ENCODE assay signal across 17 cellular contexts in the genomic region with DNA sequence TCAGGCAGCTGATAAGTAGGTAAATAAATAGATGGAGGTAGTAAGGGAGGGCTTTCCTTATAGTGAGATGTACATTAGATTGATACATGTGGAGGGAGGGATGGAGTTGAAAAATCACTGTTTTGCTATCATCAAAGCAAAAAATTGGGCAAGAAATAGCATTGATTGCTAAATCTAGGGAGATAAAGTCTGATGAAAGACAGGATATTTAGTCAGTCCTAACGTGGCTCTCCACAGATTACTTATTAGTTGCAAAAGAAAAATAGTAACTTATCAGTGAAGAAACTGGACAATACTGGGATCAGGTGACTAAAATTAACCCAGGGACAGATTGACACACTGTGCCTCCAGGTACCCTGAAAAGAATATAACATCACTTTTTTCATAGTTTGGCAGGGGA. TPM values are rescaled to one million over a fixed set of nuclear protein-coding genes. Genes with fewer than 3 reads are reported as not detected.
DNase-seq lines count a peak whose midpoint lies in the region; ATAC-seq, FAIRE-seq and TF ChIP-seq lines count a peak whose summit lies in the region.
"Had no signal": no experiment of that assay in that cellular context is flagged by ENCODE, and none has a peak within 500 bp of the region (broad histone marks: within the 10 kb centered on the region; RNA-seq: fewer than 3 reads in every experiment).

No MANE protein-coding gene starts in this region.

- peak in 1 of 2 experiments; percentile 60; a peak in 1 of 4 replicates for TF ChIP-seq EP300 in HepG2 (IDR thresholded peaks at IDR 0.05; ENCODE audit: low read depth in 2 of 2, low read length in 2 of 2)
- no peak for TF ChIP-seq EP300 in HepG2 (CRISPR knock-in tag; IDR thresholded peaks at IDR 0.05; ENCODE audit: borderline replicate concordance)

- TF ChIP-seq CTCF in HEK293 (tag by site-specific recombination; IDR thresholded peaks at IDR 0.05) (no peak), body of pancreas (IDR thresholded peaks at IDR 0.05) (no peak), HepG2 (CRISPR knock-in tag; IDR thresholded peaks at IDR 0.05) (no peak)

- no peak overlapping the region for H3K9ac ChIP-seq in HepG2 (ENCODE audit: insufficient read depth, low read depth, low read length)

- CTCF ChIA-PET in HEK293 (lab: Yijun Ruan, JAX) (interaction anchor here (0.5 kb wide), 1 partner anchor 141 kb away, joined by 5 read pairs; no protein-coding TSS in a partner anchor), HepG2 (lab: Yijun Ruan, JAX; ENCODE audit: low intra/inter-chr PET ratio, low total read pairs) (no interaction called here)

- H3K36me3 ChIP-seq in ACC112 (ENCODE audit: insufficient read depth, low read length) (no peaks in the 10 kb centered on the region), HEK293 (ENCODE audit: control insufficient read depth in 2 of 2, insufficient read depth in 1 of 2, low read length in 2 of 2) (no peaks in the 10 kb centered on the region; a peak in 1 of 3 replicates), body of pancreas (replicated peaks in 1 of 2; ENCODE audit: insufficient read depth in 1 of 2, low read depth in 2 of 2) (no peaks in the 10 kb centered on the region), HepG2 (replicated peaks in 1 of 2; ENCODE audit: control insufficient read depth in 1 of 2, insufficient read depth in 2 of 2, low read length in 2 of 2) (no peaks in the 10 kb centered on the region)
- H3K36me3 ChIP-seq: vagina had no signal

- in situ Hi-C loops in HepG2 (cut with HindIII; ENCODE audit: extremely low pct_ligation_motif_present, low pct_unique_long_range_greater_than_20kb): no loop called here

- DNase-seq in body of pancreas (no peak), HepG2 (ENCODE audit: low spot score) (peak; percentile 71), NCI-H1436 treated with DMSO at 0.1 percent for 48 hours (lab: John Stamatoyannopoulos, UW) (no peak), HK-2 (ENCODE audit: unreplicated experiment) (no peak)
- DNase-seq: COR-L47; GF-D8; GOT3; mesendoderm; NCI-H774; psoas muscle; stimulated activated CD4-positive, alpha-beta T cell treated with anti-CD3 and anti-CD28 coated beads, Interleukin-15, amount 100 ng/mL, for 24 hours had no signal

- H3K4me3 ChIP-seq in ACC112 (ENCODE audit: low read depth, low read length) (peak overlapping the region; percentile 2; the same call in 1 of the 2 replicates), HEK293 (ENCODE audit: low read depth, low read length) (no peak overlapping the region), body of pancreas (no peak overlapping the region), HepG2 (replicated peaks in 1 of 3; ENCODE audit: insufficient read depth in 1 of 3, low read depth in 2 of 3, low read length in 3 of 3) (no peak overlapping the region)
- H3K4me3 ChIP-seq: psoas muscle, vagina had no signal

- no peak for TF ChIP-seq RAD21 in HepG2 (CRISPR knock-in tag; IDR thresholded peaks at IDR 0.05)

- intact Hi-C loops in body of pancreas (cut with DNase I): no loop called here
- intact Hi-C loops in HepG2 (cut with micrococcal nuclease; ENCODE audit: unreplicated experiment): no loop called here

- no peaks in the 10 kb centered on the region for H4K20me1 ChIP-seq in HepG2 (ENCODE audit: insufficient read depth, low read length)

- peak; percentile 4 for FAIRE-seq in HepG2 (lab: Jason Lieb, UNC)
- FAIRE-seq: colon had no signal

- no peaks in the 10 kb centered on the region for H3K79me2 ChIP-seq in ACC112 (ENCODE audit: control insufficient read depth, insufficient read depth, low read length, unreplicated experiment)
- no peaks in the 10 kb centered on the region for H3K79me2 ChIP-seq in HepG2 (ENCODE audit: insufficient read depth, low read length)

- TF ChIP-seq POLR2A in body of pancreas (IDR thresholded peaks at IDR 0.05) (no peak), HepG2 (IDR thresholded peaks at IDR 0.05; ENCODE audit: insufficient read depth in 1 of 2, low read depth in 2 of 2, low read length in 2 of 2) (no peak)

- H3K27me3 ChIP-seq in ACC112 (ENCODE audit: insufficient read depth, low read length) (no peaks in the 10 kb centered on the region), body of pancreas (no peaks in the 10 kb centered on the region), HepG2 (ENCODE audit: control insufficient read depth in 1 of 2, insufficient read depth in 2 of 2, low read length in 2 of 2) (no peaks in the 10 kb centered on the region)
- H3K27me3 ChIP-seq: vagina had no signal

- H3K9me3 ChIP-seq in HEK293 (ENCODE audit: control insufficient read depth, insufficient read depth, low read depth, low read length) (no peaks in the 10 kb centered on the region), body of pancreas (no peaks in the 10 kb centered on the region), HepG2 (ENCODE audit: low read length) (no peaks in the 10 kb centered on the region)
- H3K9me3 ChIP-seq: psoas muscle, vagina had no signal

- H3K4me1 ChIP-seq in ACC112 (ENCODE audit: control insufficient read depth, insufficient read depth, low read length, unreplicated experiment) (peaks cover 23% of the 10 kb centered on the region), HEK293 (ENCODE audit: control insufficient read depth, insufficient read depth, low read length) (peaks cover 4% of the 10 kb centered on the region; the same call in 1 of the 2 replicates), body of pancreas (peaks cover 11% of the 10 kb centered on the region), HepG2 (ENCODE audit: insufficient read depth, low read length) (peaks cover 46% of the 10 kb centered on the region)
- H3K4me1 ChIP-seq: psoas muscle had no signal

- ATAC-seq in body of pancreas (peak; percentile 38), HepG2 (peak; percentile 38; the same call in 2 of the 3 replicates), HG02798 (IDR thresholded peaks at IDR 0.05; ENCODE audit: poor library complexity, unreplicated experiment) (no peak), GM18873 (IDR thresholded peaks at IDR 0.05; ENCODE audit: low FRiP score, unreplicated experiment) (no peak)

- BruUV-seq in HepG2 (replicated peaks; lab: Mats Ljungman, UMichigan): no TSS peak

- no peak overlapping the region for H2AFZ ChIP-seq in ACC112 (ENCODE audit: low read length, unreplicated experiment)
- no peak overlapping the region for H2AFZ ChIP-seq in HepG2 (ENCODE audit: low read length)

- POLR2A ChIA-PET in HEK293 (lab: Yijun Ruan, JAX): interaction anchor here (0.7 kb wide), 1 partner anchor 273 kb away, joined by 4 read pairs; no protein-coding TSS in a partner anchor
- POLR2A ChIA-PET in HepG2 (lab: Yijun Ruan, JAX): no interaction called here

- 3 to 4% methylated on average over 1 of the region's 1 CpG for WGBS in body of pancreas, 2 donors
- WGBS in HepG2 (ENCODE audit: low lambda C conversion rate): 0% methylated on average over 1 of the region's 1 CpG

- peak overlapping the region; percentile 28 for H3K4me2 ChIP-seq in HepG2 (ENCODE audit: low read depth, low read length)

- H3K27ac ChIP-seq in ACC112 (ENCODE audit: low read depth, low read length) (peak overlapping the region; percentile 58), HEK293 (ENCODE audit: extremely low read depth, low read depth, low read length) (no peak overlapping the region), body of pancreas (peak overlapping the region in 1 of 4 donors; percentile 58), HepG2 (ENCODE audit: extremely low read length, insufficient read depth, low read length) (no peak overlapping the region)
- H3K27ac ChIP-seq: psoas muscle, vagina had no signal

TF ChIP-seq in HEK293, 187 proteins besides CTCF, POLR2A, EP300 and RAD21 (continues in another document):
- TF ChIP-seq BCL11B (tag by site-specific recombination; IDR thresholded peaks at IDR 0.05; ENCODE audit: low read depth) (no peak), ZFP69B (tag by site-specific recombination; IDR thresholded peaks at IDR 0.05) (no peak), KLF9 (tag by site-specific recombination; IDR thresholded peaks at IDR 0.05; ENCODE audit: low read depth) (no peak)

TF ChIP-seq in HepG2, 621 proteins besides CTCF, POLR2A, EP300 and RAD21 (continues in another document):
- no peak for TF ChIP-seq ATF1 (CRISPR knock-in tag; IDR thresholded peaks at IDR 0.05)
- TF ChIP-seq SOX13 (IDR thresholded peaks at IDR 0.05): no peak
- TF ChIP-seq SOX13 (CRISPR knock-in tag; conservative IDR thresholded peaks at IDR 0.05 in 1 of 2, IDR thresholded peaks at IDR 0.05 in 1 of 2): peak in 1 of 2 experiments; percentile 64; a peak in 1 of 4 replicates

RNA-seq across cellular contexts. Expression of a gene that starts 27.0 kb away (rescaled TPM):
- total RNA-seq in body of pancreas: 10 to 100 TPM; 74.2 to 78.4 TPM
- 84.5 and 102 TPM in 2 replicates for total RNA-seq in HepG2 (2016; rRNA removed; fragmentation: Illumina TruSeq; extraction: Trizol)
- total RNA-seq in HepG2 (2016; cell fraction: cytosol; rRNA removed; fragmentation: Illumina TruSeq; extraction: Trizol; ENCODE audit: low read depth): 20.7 and 21.6 TPM in 2 replicates
- total RNA-seq in HepG2 (2016; cell fraction: insoluble cytoplasmic fraction; rRNA removed; fragmentation: Illumina TruSeq; extraction: Trizol): 86.0 and 93.9 TPM in 2 replicates
- 76.0 and 82.4 TPM in 2 replicates for total RNA-seq in HepG2 (2016; cell fraction: membrane; rRNA removed; fragmentation: Illumina TruSeq; extraction: Trizol)
- total RNA-seq in HepG2 (2016; cell fraction: nucleus; rRNA removed; fragmentation: Illumina TruSeq; extraction: Trizol): 42.1 and 43.2 TPM in 2 replicates
- polyA plus RNA-seq in HepG2 (2011; rRNA removed): 52.5 and 59.5 TPM in 2 replicates
- polyA plus RNA-seq in HepG2 (2011; cell fraction: cytosol; rRNA removed): 36.8 and 52.8 TPM in 2 replicates
- polyA plus RNA-seq in HepG2 (2011; cell fraction: nucleus; rRNA removed): 22.0 TPM in 2 replicates
- polyA plus RNA-seq in HepG2 (2012): 57.7 and 69.6 TPM in 2 replicates
- 12.8 and 16.5 TPM in 2 replicates for polyA plus RNA-seq in HepG2 (2016; cell fraction: cytosol; fragmentation: Illumina TruSeq; extraction: Trizol; ENCODE audit: low read depth)
- polyA plus RNA-seq in HepG2 (2016; cell fraction: insoluble cytoplasmic fraction; fragmentation: Illumina TruSeq; extraction: Trizol; ENCODE audit: low read depth): 135 and 138 TPM in 2 replicates
- 56.5 and 60.8 TPM in 2 replicates for polyA plus RNA-seq in HepG2 (2016; cell fraction: membrane; fragmentation: Illumina TruSeq; extraction: Trizol; ENCODE audit: low read depth)
- polyA plus RNA-seq in HepG2 (2016; cell fraction: nucleus; fragmentation: Illumina TruSeq; extraction: Trizol; ENCODE audit: insufficient read depth, low read depth): 72.8 and 76.3 TPM in 2 replicates
- polyA minus RNA-seq in HepG2 (2011; rRNA and poly(A)+ RNA removed; ENCODE audit: low replicate concordance): 91.4 and 138 TPM in 2 replicates
- 69.1 and 70.2 TPM in 2 replicates for polyA minus RNA-seq in HepG2 (2011; cell fraction: cytosol; rRNA and poly(A)+ RNA removed)
- 52.3 and 58.3 TPM in 2 replicates for polyA minus RNA-seq in HepG2 (2011; cell fraction: nucleus; rRNA and poly(A)+ RNA removed)

Comparison
In these comparisons a context has a peak if more than half of its experiments do, and no peak if none do; other contexts are left out.
1. ATAC-seq: peak in body of pancreas (single experiment) and HepG2 (single experiment); none in HG02798 (single experiment) and GM18873 (single experiment).